ENCODE assay signal across 25 cellular contexts in genomic region chr1:240134596-240134995, GRCh38.
DNase-seq lines count a peak whose midpoint lies in the region; ATAC-seq, FAIRE-seq and TF ChIP-seq lines count a peak whose summit lies in the region.
"Had no signal": no experiment of that assay in that cellular context is flagged by ENCODE, and none has a peak within 500 bp of the region (broad histone marks: within the 10 kb centered on the region; RNA-seq: fewer than 3 reads in every experiment).

No MANE protein-coding gene starts in this region.

- in situ Hi-C loops in HAP-1 (cut with MboI; ENCODE audit: low sequenced_read_pairs): no loop called here

- H3K4me1 ChIP-seq in HAP-1: no peaks in the 10 kb centered on the region
- H3K4me1 ChIP-seq: BLaER1 had no signal

- no peaks in the 10 kb centered on the region for H3K9me3 ChIP-seq in HAP-1
- H3K9me3 ChIP-seq: BLaER1 had no signal

- no peaks in the 10 kb centered on the region for H3K27me3 ChIP-seq in HAP-1 (ENCODE audit: low read depth)
- H3K27me3 ChIP-seq: BLaER1 had no signal

- TF ChIP-seq CTCF in fibroblast of mammary gland (conservative IDR thresholded peaks at IDR 0.05; ENCODE audit: control insufficient read depth, insufficient read depth, low read depth, low read length): no peak

- DNase-seq in AG08395 (ENCODE audit: low spot score) (peak; percentile 28), EL (peak; percentile 59), HTR-8/SVneo (ENCODE audit: insufficient read length, low spot score) (no peak), fibroblast of mammary gland (ENCODE audit: low read depth) (peak; percentile 12), HAP-1 (ENCODE audit: low spot score in 2 of 2) (no peak), DMS153 (lab: John Stamatoyannopoulos, UW) (no peak)
- DNase-seq: CD4-positive, alpha-beta T cell; COR-L47; DMS 273 treated with DMSO at 0.1 percent for 48 hours; DND-41; H7; Kasumi-1; NCI-H1417; NCI-H1694 treated with DMSO at 0.1 percent for 48 hours; NCI-H2081 treated with DMSO at 0.1 percent for 48 hours; NCI-H2171 treated with DMSO at 0.1 percent for 48 hours; NCI-H524 treated with DMSO at 0.1 percent for 48 hours; NCI-H82; SIG-M5; T-helper 1 cell had no signal

- no peak for ATAC-seq in HG02623 (IDR thresholded peaks at IDR 0.05; ENCODE audit: unreplicated experiment)
- ATAC-seq in GM21825 (IDR thresholded peaks at IDR 0.05; ENCODE audit: unreplicated experiment): no peak
- ATAC-seq: Panc1 had no signal

- no peaks in the 10 kb centered on the region for H3K36me3 ChIP-seq in HAP-1 (replicated peaks)
- H3K36me3 ChIP-seq: BLaER1 had no signal

- H3K4me3 ChIP-seq in fibroblast of mammary gland (ENCODE audit: control insufficient read depth, low read depth, low read length): no peak overlapping the region
- no peak overlapping the region for H3K4me3 ChIP-seq in HAP-1
- H3K4me3 ChIP-seq: BLaER1 had no signal

- FAIRE-seq in HTR-8/SVneo (lab: Jason Lieb, UNC): peak; percentile 72
- FAIRE-seq: G401.6 had no signal

Comparison
In these comparisons a context has a peak if more than half of its experiments do, and no peak if none do; other contexts are left out.
1. DNase-seq: peak in AG08395 (single experiment), EL (single experiment) and fibroblast of mammary gland (single experiment); none in HTR-8/SVneo (single experiment), HAP-1 (0 of 2) and DMS153 (single experiment).